In the genomic region with DNA sequence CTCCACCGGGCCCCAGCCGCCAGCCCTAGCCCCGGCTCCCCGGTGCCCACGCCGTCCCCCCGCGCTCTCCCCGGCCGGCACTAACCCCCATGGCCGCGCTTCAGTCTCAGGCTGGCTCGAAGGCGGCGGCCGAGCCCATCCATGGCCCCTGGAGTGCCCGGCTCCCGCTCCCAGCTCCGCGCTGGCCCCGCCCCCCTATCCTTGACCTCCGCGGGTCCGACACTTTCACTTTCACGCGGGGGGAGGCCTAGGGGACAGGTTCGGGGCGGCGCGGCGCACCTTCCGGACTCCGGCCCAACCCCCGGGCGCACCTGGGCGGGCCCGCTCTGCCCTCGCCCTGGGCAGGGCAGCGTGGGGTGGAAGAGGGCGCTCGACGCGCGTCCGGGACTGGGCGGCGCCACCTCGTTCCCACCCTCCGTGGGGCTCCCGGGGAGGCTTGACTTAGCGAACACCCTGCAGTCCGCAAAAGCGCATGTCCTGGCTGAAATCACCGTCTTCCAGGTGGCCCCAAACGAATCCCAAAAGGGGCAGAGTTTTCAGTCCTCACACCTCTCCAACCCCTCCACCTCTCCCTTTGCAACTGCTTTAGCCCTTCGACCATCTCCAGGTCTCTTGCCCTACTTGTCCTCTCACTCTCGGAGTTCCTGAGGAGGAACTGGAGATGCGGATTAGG, we compare ENCODE assay signal across 8 cellular contexts. TPM values are rescaled to one million over a fixed set of nuclear protein-coding genes. Genes with fewer than 3 reads are reported as not detected.
DNase-seq lines count a peak whose midpoint lies in the region; ATAC-seq lines count a peak whose summit lies in the region.

No MANE protein-coding gene starts in this region.

- DNase-seq in NCI-H1417 (lab: John Stamatoyannopoulos, UW): peak in 2 of 3 experiments; percentile 72 to 80
- no peak for DNase-seq in NCI-H1417 treated with DMSO at 0.1 percent for 48 hours (lab: John Stamatoyannopoulos, UW)
- peak; percentile 44 for DNase-seq in NOMO-1 treated with dmso at 0.1 percent for 144 hours (lab: John Stamatoyannopoulos, UW; ENCODE audit: unreplicated experiment)
- DNase-seq in activated gamma-delta T cell treated with anti-CD3 and anti-CD28 coated beads, Interleukin-2, amount 50 U/mL, for 16 hours (ENCODE audit: low read depth): peak; percentile 58
- peak; percentile 65 for DNase-seq in left ventricle myocardium superior
- DNase-seq in stimulated activated CD4-positive, alpha-beta T cell treated with anti-CD3 and anti-CD28 coated beads, Interleukin-15, amount 100 ng/mL, for 1 hour (ENCODE audit: low read depth in 1 of 2, low spot score in 1 of 2): peak; percentile 57 to 63
- DNase-seq in Kasumi-1 (lab: John Stamatoyannopoulos, UW): no peak

- peak; percentile 56 for ATAC-seq in HG02852 (IDR thresholded peaks at IDR 0.05; ENCODE audit: unreplicated experiment)
- ATAC-seq in left ventricle myocardium superior: peak; percentile 77

- intact Hi-C loops in left ventricle myocardium superior (cut with micrococcal nuclease): no loop called here

RNA-seq across cellular contexts. Expression of a gene that starts 3.9 kb away (rescaled TPM):
- total RNA-seq in left ventricle myocardium superior: 1.3 TPM

RNA-seq across cellular contexts. Expression of a gene that starts 23.2 kb away (rescaled TPM):
- total RNA-seq in left ventricle myocardium superior: 4.7 TPM

Comparison
In these comparisons a context has a peak if more than half of its experiments do, and no peak if none do; other contexts are left out.
1. DNase-seq: peak in NCI-H1417 (2 of 3), NOMO-1 treated with dmso at 0.1 percent for 144 hours (single experiment), activated gamma-delta T cell treated with anti-CD3 and anti-CD28 coated beads, Interleukin-2, amount 50 U/mL, for 16 hours (single experiment), left ventricle myocardium superior (single experiment) and stimulated activated CD4-positive, alpha-beta T cell treated with anti-CD3 and anti-CD28 coated beads, Interleukin-15, amount 100 ng/mL, for 1 hour (2 of 2); none in NCI-H1417 treated with DMSO at 0.1 percent for 48 hours (single experiment) and Kasumi-1 (0 of 2).